ENCODE assay signal across 29 cellular contexts in genomic region chr16:79790854-79791253, GRCh38.
DNase-seq lines count a peak whose midpoint lies in the region; TF ChIP-seq lines count a peak whose summit lies in the region.
"Had no signal": no experiment of that assay in that cellular context is flagged by ENCODE, and none has a peak within 500 bp of the region (broad histone marks: within the 10 kb centered on the region; RNA-seq: fewer than 3 reads in every experiment).

No MANE protein-coding gene starts in this region.

- peaks cover 5% of the 10 kb centered on the region for H3K27me3 Mint-ChIP-seq in T-helper 2 cell treated with Interferon-gamma antibody and Interleukin-4, amounts not matched to agents 5 μg/mL and 100 μg/mL, for 36 hours (ENCODE audit: low read depth)
- H3K27me3 Mint-ChIP-seq: B cell; CD4-positive, alpha-beta T cell; CD4-positive, CD25-positive, alpha-beta regulatory T cell had no signal

- TF ChIP-seq CTCF in HEK293 (tag by site-specific recombination; IDR thresholded peaks at IDR 0.05), result no peak

- no peaks in the 10 kb centered on the region for H3K4me1 ChIP-seq in HEK293 (ENCODE audit: control insufficient read depth, insufficient read depth, low read length)
- H3K4me1 ChIP-seq: A549; BE2C; BLaER1; BLaER1 treated with 17β-estradiol and CSF1 and Interleukin-3, amounts not matched to agents 10 nM and 100 nM had no signal

- no peak overlapping the region for H3K27ac ChIP-seq in HEK293 (ENCODE audit: extremely low read depth, low read depth, low read length)
- H3K27ac ChIP-seq: 22Rv1; A549; BLaER1; BLaER1 treated with 17β-estradiol and CSF1 and Interleukin-3, amounts not matched to agents 10 nM and 100 nM; C4-2B had no signal

- no peaks in the 10 kb centered on the region for H3K36me3 Mint-ChIP-seq in T-helper 2 cell treated with Interferon-gamma antibody and Interleukin-4, amounts not matched to agents 5 μg/mL and 100 μg/mL, for 36 hours (ENCODE audit: low read depth)
- H3K36me3 Mint-ChIP-seq: CD14-positive monocyte; CD4-positive, alpha-beta memory T cell; CD4-positive, CD25-positive, alpha-beta regulatory T cell; CD8-positive, alpha-beta memory T cell; CD8-positive, alpha-beta T cell had no signal

- no peak overlapping the region for H3K27ac Mint-ChIP-seq in T-helper 2 cell treated with Interferon-gamma antibody and Interleukin-4, amounts not matched to agents 5 μg/mL and 100 μg/mL, for 36 hours
- H3K27ac Mint-ChIP-seq: B cell; CD14-positive monocyte; CD4-positive, alpha-beta memory T cell; CD4-positive, alpha-beta T cell; CD4-positive, CD25-positive, alpha-beta regulatory T cell; CD8-positive, alpha-beta T cell had no signal

- no peaks in the 10 kb centered on the region for H3K9me3 ChIP-seq in HEK293 (ENCODE audit: control insufficient read depth, insufficient read depth, low read depth, low read length)
- H3K9me3 ChIP-seq: A549; BE2C; BLaER1; BLaER1 treated with 17β-estradiol and CSF1 and Interleukin-3, amounts not matched to agents 10 nM and 100 nM; Caco-2 had no signal

- no peak for DNase-seq in T-helper 2 cell treated with Interferon-gamma antibody and Interleukin-4, amounts not matched to agents 5 μg/mL and 100 μg/mL, for 36 hours (ENCODE audit: low spot score)
- DNase-seq: 8988T; ACHN; AML-193; BE2C; C1 segment of cervical spinal cord; Caco-2; Calu3; CD4-positive, alpha-beta memory T cell; CD4-positive, alpha-beta T cell; CD4-positive, CD25-positive, alpha-beta regulatory T cell; CD8-positive, alpha-beta memory T cell; CD8-positive, alpha-beta T cell; COR-L47; DMS 273 treated with DMSO at 0.1 percent for 48 hours; DMS153; DMS53; DMS79; DMS79 treated with DMSO at 0.1 percent for 48 hours; DND-41; EL had no signal

- H3K4me3 Mint-ChIP-seq in T-helper 2 cell treated with Interferon-gamma antibody and Interleukin-4, amounts not matched to agents 5 μg/mL and 100 μg/mL, for 36 hours, result no peak overlapping the region
- H3K4me3 Mint-ChIP-seq: B cell; CD14-positive monocyte; CD4-positive, alpha-beta memory T cell; CD4-positive, alpha-beta T cell; CD4-positive, CD25-positive, alpha-beta regulatory T cell; CD8-positive, alpha-beta memory T cell; CD8-positive, alpha-beta T cell had no signal

- no peak overlapping the region for H3K4me3 ChIP-seq in HEK293 (ENCODE audit: low read depth, low read length)
- H3K4me3 ChIP-seq: A549; BLaER1; BLaER1 treated with 17β-estradiol and CSF1 and Interleukin-3, amounts not matched to agents 10 nM and 100 nM had no signal

- H3K9me3 Mint-ChIP-seq in T-helper 2 cell treated with Interferon-gamma antibody and Interleukin-4, amounts not matched to agents 5 μg/mL and 100 μg/mL, for 36 hours, result no peaks in the 10 kb centered on the region
- H3K9me3 Mint-ChIP-seq: CD4-positive, alpha-beta T cell; CD8-positive, alpha-beta memory T cell; CD8-positive, alpha-beta T cell had no signal

- no peaks in the 10 kb centered on the region for H3K4me1 Mint-ChIP-seq in T-helper 2 cell treated with Interferon-gamma antibody and Interleukin-4, amounts not matched to agents 5 μg/mL and 100 μg/mL, for 36 hours (ENCODE audit: low read depth)
- H3K4me1 Mint-ChIP-seq: B cell; CD14-positive monocyte; CD4-positive, alpha-beta memory T cell; CD4-positive, CD25-positive, alpha-beta regulatory T cell; CD8-positive, alpha-beta memory T cell had no signal

- no peaks in the 10 kb centered on the region for H3K36me3 ChIP-seq in HEK293 (ENCODE audit: control insufficient read depth in 2 of 2, insufficient read depth in 1 of 2, low read length in 2 of 2)
- H3K36me3 ChIP-seq: BE2C; BLaER1; BLaER1 treated with 17β-estradiol and CSF1 and Interleukin-3, amounts not matched to agents 10 nM and 100 nM had no signal

- CTCF ChIA-PET in HEK293 (lab: Yijun Ruan, JAX), result no interaction called here

- POLR2A ChIA-PET in HEK293 (lab: Yijun Ruan, JAX), result no interaction called here

TF ChIP-seq in HEK293, 187 proteins besides CTCF, POLR2A, EP300 and RAD21:
- TF ChIP-seq ZNF623 (tag by site-specific recombination; IDR thresholded peaks at IDR 0.05), result peak; percentile 54; the same call in 1 of the 2 replicates
- peak; percentile 57; the same call in 1 of the 2 replicates for TF ChIP-seq ZNF394 (tag by site-specific recombination; IDR thresholded peaks at IDR 0.05; ENCODE audit: borderline replicate concordance)
- TF ChIP-seq ZBTB11 (tag by site-specific recombination; conservative IDR thresholded peaks at IDR 0.05; ENCODE audit: low read depth), result peak; percentile 69
- TF ChIP-seq ZNF555 (tag by site-specific recombination; conservative IDR thresholded peaks at IDR 0.05), result peak; percentile 64
- peak; percentile 8; the same call in 1 of the 2 replicates for TF ChIP-seq ZNF654 (tag by site-specific recombination; IDR thresholded peaks at IDR 0.05; ENCODE audit: low read depth)
- TF ChIP-seq ZNF169 (tag by site-specific recombination; IDR thresholded peaks at IDR 0.05), result no peak
- peak; percentile 63 for TF ChIP-seq ZNF426 (tag by site-specific recombination; IDR thresholded peaks at IDR 0.05)
- TF ChIP-seq ZNF664 (tag by site-specific recombination; IDR thresholded peaks at IDR 0.05), result no peak
- TF ChIP-seq, protein P1, sequence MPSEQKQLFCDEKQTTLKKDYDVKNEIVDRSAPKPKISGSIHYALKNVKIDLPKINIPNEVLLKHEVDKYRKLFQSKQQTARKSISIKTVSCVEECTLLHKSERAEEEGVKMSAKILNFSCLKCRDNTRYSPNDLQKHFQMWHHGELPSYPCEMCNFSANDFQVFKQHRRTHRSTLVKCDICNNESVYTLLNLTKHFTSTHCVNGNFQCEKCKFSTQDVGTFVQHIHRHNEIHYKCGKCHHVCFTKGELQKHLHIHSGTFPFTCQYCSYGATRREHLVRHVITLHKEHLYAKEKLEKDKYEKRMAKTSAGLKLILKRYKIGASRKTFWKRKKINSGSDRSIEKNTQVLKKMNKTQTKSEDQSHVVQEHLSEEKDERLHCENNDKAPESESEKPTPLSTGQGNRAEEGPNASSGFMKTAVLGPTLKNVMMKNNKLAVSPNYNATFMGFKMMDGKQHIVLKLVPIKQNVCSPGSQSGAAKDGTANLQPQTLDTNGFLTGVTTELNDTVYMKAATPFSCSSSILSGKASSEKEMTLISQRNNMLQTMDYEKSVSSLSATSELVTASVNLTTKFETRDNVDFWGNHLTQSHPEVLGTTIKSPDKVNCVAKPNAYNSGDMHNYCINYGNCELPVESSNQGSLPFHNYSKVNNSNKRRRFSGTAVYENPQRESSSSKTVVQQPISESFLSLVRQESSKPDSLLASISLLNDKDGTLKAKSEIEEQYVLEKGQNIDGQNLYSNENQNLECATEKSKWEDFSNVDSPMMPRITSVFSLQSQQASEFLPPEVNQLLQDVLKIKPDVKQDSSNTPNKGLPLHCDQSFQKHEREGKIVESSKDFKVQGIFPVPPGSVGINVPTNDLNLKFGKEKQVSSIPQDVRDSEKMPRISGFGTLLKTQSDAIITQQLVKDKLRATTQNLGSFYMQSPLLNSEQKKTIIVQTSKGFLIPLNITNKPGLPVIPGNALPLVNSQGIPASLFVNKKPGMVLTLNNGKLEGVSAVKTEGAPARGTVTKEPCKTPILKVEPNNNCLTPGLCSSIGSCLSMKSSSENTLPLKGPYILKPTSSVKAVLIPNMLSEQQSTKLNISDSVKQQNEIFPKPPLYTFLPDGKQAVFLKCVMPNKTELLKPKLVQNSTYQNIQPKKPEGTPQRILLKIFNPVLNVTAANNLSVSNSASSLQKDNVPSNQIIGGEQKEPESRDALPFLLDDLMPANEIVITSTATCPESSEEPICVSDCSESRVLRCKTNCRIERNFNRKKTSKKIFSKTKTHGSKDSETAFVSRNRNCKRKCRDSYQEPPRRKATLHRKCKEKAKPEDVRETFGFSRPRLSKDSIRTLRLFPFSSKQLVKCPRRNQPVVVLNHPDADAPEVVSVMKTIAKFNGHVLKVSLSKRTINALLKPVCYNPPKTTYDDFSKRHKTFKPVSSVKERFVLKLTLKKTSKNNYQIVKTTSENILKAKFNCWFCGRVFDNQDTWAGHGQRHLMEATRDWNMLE (tag by site-specific recombination; conservative IDR thresholded peaks at IDR 0.05; ENCODE audit: low read depth), result peak; percentile 68; the same call in 1 of the 2 replicates
- TF ChIP-seq ZNF140 (tag by site-specific recombination; IDR thresholded peaks at IDR 0.05), result peak; percentile 35; the same call in 1 of the 2 replicates
- TF ChIP-seq ZNF221 (tag by site-specific recombination; IDR thresholded peaks at IDR 0.05; ENCODE audit: borderline replicate concordance), result no peak
- TF ChIP-seq ZBTB8A (tag by site-specific recombination; IDR thresholded peaks at IDR 0.05), result peak; percentile 56
